In genomic region chr11:96470521-96470920, GRCh38 we compare ENCODE assay signal across 27 cellular contexts.
"Had no signal": no experiment of that assay in that cellular context is flagged by ENCODE, and none has a peak within 500 bp of the region (broad histone marks: within the 10 kb centered on the region; RNA-seq: fewer than 3 reads in every experiment).

No MANE protein-coding gene starts in this region.

- H3K4me2 ChIP-seq: KMS-11 had no signal

- DNase-seq: activated CD4-positive, alpha-beta memory T cell treated with anti-CD3 and anti-CD28 coated beads for 36 hours; activated CD4-positive, alpha-beta T cell treated with anti-CD3 and anti-CD28 coated beads, Interleukin-2, amount 10 ng/mL, durations not matched to agents 7 days and 5 days; activated CD4-positive, CD25-positive, alpha-beta regulatory T cell; activated CD8-positive, alpha-beta memory T cell treated with anti-CD3 and anti-CD28 coated beads for 24 hours; activated gamma-delta T cell; activated naive CD4-positive, alpha-beta T cell treated with anti-CD3 and anti-CD28 coated beads for 36 hours; activated T-cell treated with anti-CD3 and anti-CD28 coated beads, Interleukin-2, amount 50 U/mL, for 4 hours; amygdala; brain microvascular endothelial cell; MG63; NCI-H1105 treated with DMSO at 0.1 percent for 48 hours; NCI-H1436 treated with DMSO at 0.1 percent for 48 hours; NCI-H187; NCI-H2081; NCI-H2171 treated with DMSO at 0.1 percent for 48 hours; NCI-H345; NCI-H510A; NCI-H526 treated with DMSO at 0.1 percent for 48 hours; NCI-H82; RPMI8226; SW 1271; T-helper 9 cell had no signal

- H3K4me3 ChIP-seq: MG63, SK-N-MC had no signal

- H3K27ac ChIP-seq: brain microvascular endothelial cell, KMS-11, SK-N-MC, VCaP had no signal

- H3K27me3 ChIP-seq: brain microvascular endothelial cell, MG63 had no signal

- H3K9me3 ChIP-seq: MG63 had no signal

- H3K36me3 ChIP-seq: brain microvascular endothelial cell, MG63 had no signal

- ATAC-seq: activated T-cell treated with anti-CD3 and anti-CD28 coated beads, Interleukin-2, amount 50 U/mL, for 4 hours; Panc1; Right ventricle myocardium inferior had no signal

- H3K9ac ChIP-seq: KMS-11 had no signal
